12 cellular contexts compared by ENCODE assay signal in genomic region chr7:101934618-101935017, GRCh38.
DNase-seq lines count a peak whose midpoint lies in the region; ATAC-seq, FAIRE-seq and TF ChIP-seq lines count a peak whose summit lies in the region.
"Had no signal": no experiment of that assay in that cellular context is flagged by ENCODE, and none has a peak within 500 bp of the region (broad histone marks: within the 10 kb centered on the region; RNA-seq: fewer than 3 reads in every experiment).

No MANE protein-coding gene starts in this region.

- TF ChIP-seq RAD21 in HepG2 (CRISPR knock-in tag; IDR thresholded peaks at IDR 0.05): no peak

- H3K27me3 ChIP-seq in GM23248 (replicated peaks; ENCODE audit: insufficient read depth) (no peaks in the 10 kb centered on the region), duodenal mucosa (ENCODE audit: control insufficient read depth in 1 of 2, insufficient read depth in 2 of 2, low read length in 2 of 2) (no peaks in the 10 kb centered on the region), HepG2 (ENCODE audit: control insufficient read depth in 1 of 2, insufficient read depth in 2 of 2, low read length in 2 of 2) (no peaks in the 10 kb centered on the region), smooth muscle cell (ENCODE audit: low read depth) (no peaks in the 10 kb centered on the region)
- H3K27me3 ChIP-seq: neural progenitor cell had no signal

- no peak for TF ChIP-seq POLR2A in HepG2 (IDR thresholded peaks at IDR 0.05; ENCODE audit: insufficient read depth in 1 of 2, low read depth in 2 of 2, low read length in 2 of 2)

- no peaks in the 10 kb centered on the region for H3K27me3 Mint-ChIP-seq in naive thymus-derived CD8-positive, alpha-beta T cell

- H3K27ac ChIP-seq in GM23248 (no peak overlapping the region), duodenal mucosa (ENCODE audit: low read depth, low read length) (no peak overlapping the region), HepG2 (ENCODE audit: extremely low read length, insufficient read depth, low read length) (no peak overlapping the region), smooth muscle cell (ENCODE audit: low read depth) (peak overlapping the region; percentile 60)
- H3K27ac ChIP-seq: C4-2B, neural progenitor cell had no signal

- H3K4me1 Mint-ChIP-seq in naive thymus-derived CD8-positive, alpha-beta T cell: peaks cover 7 to 31% (median 24%) of the 10 kb centered on the region in 4 donors

- WGBS in GM23248 (ENCODE audit: low coverage in 1 of 2, low lambda C conversion rate in 2 of 2, missing lambda C conversion rate in 2 of 2), 2 experiments: 38 to 43% methylated on average over 11 of the region's 11 CpGs
- WGBS in HepG2 (ENCODE audit: low lambda C conversion rate): 85% methylated on average over 11 of the region's 11 CpGs
- WGBS in smooth muscle cell (ENCODE audit: low lambda C conversion rate): 45% methylated on average over 11 of the region's 11 CpGs

- peak overlapping the region; percentile 63; the same call in 1 of the 2 replicates for H2AFZ ChIP-seq in GM23248
- H2AFZ ChIP-seq in HepG2 (ENCODE audit: low read length): no peak overlapping the region
- H2AFZ ChIP-seq in smooth muscle cell (ENCODE audit: low read depth): no peak overlapping the region
- H2AFZ ChIP-seq: neural progenitor cell had no signal

- POLR2A ChIA-PET in HepG2 (lab: Yijun Ruan, JAX): no interaction called here
- POLR2A ChIA-PET in naive thymus-derived CD8-positive, alpha-beta T cell (lab: Charles Lee): no interaction called here

- no peaks in the 10 kb centered on the region for H3F3A ChIP-seq in GM23248 (ENCODE audit: insufficient read depth)
- H3F3A ChIP-seq in smooth muscle cell (ENCODE audit: low read depth): peaks cover 5% of the 10 kb centered on the region

- H3K9me3 ChIP-seq in GM23248 (ENCODE audit: low read depth) (no peaks in the 10 kb centered on the region), duodenal mucosa (ENCODE audit: control insufficient read depth in 1 of 2, low read length in 2 of 2) (no peaks in the 10 kb centered on the region), HepG2 (ENCODE audit: low read length) (no peaks in the 10 kb centered on the region), smooth muscle cell (replicated peaks; ENCODE audit: low read depth) (no peaks in the 10 kb centered on the region)

- H4K20me1 ChIP-seq in GM23248 (ENCODE audit: insufficient read depth): no peaks in the 10 kb centered on the region
- no peaks in the 10 kb centered on the region for H4K20me1 ChIP-seq in HepG2 (ENCODE audit: insufficient read depth, low read length)
- peaks cover 40% of the 10 kb centered on the region for H4K20me1 ChIP-seq in smooth muscle cell (ENCODE audit: low read depth)

- H3K9ac ChIP-seq in GM23248 (peak overlapping the region; percentile 31), duodenal mucosa (ENCODE audit: low read depth in 1 of 2, low read length in 2 of 2) (no peak overlapping the region), HepG2 (ENCODE audit: insufficient read depth, low read depth, low read length) (no peak overlapping the region), smooth muscle cell (ENCODE audit: low read depth) (no peak overlapping the region)
- H3K9ac ChIP-seq: neural progenitor cell had no signal

- TF ChIP-seq EP300 in HepG2 (IDR thresholded peaks at IDR 0.05; ENCODE audit: low read depth in 2 of 2, low read length in 2 of 2): no peak
- no peak for TF ChIP-seq EP300 in HepG2 (CRISPR knock-in tag; IDR thresholded peaks at IDR 0.05; ENCODE audit: borderline replicate concordance)

- intact Hi-C loops in HepG2 (cut with micrococcal nuclease; ENCODE audit: unreplicated experiment): no loop called here

- H3K79me2 ChIP-seq in GM23248 (ENCODE audit: insufficient read depth) (peaks cover 68% of the 10 kb centered on the region), HepG2 (ENCODE audit: insufficient read depth, low read length) (peaks cover 11% of the 10 kb centered on the region), smooth muscle cell (ENCODE audit: low read depth) (peaks cover 87% of the 10 kb centered on the region)

- H3K4me2 ChIP-seq in GM23248 (ENCODE audit: unreplicated experiment): peak overlapping the region; percentile 60
- H3K4me2 ChIP-seq in HepG2 (ENCODE audit: low read depth, low read length): no peak overlapping the region
- H3K4me2 ChIP-seq in smooth muscle cell: peak overlapping the region; percentile 23
- H3K4me2 ChIP-seq: neural progenitor cell had no signal

- no peak for DNase-seq in GM23248
- DNase-seq in HepG2 (ENCODE audit: low spot score): no peak
- no peak for DNase-seq in smooth muscle cell (lab: John Stamatoyannopoulos, UW; ENCODE audit: unreplicated experiment)
- no peak for DNase-seq in NCI-H1694 (lab: John Stamatoyannopoulos, UW)
- DNase-seq in naive thymus-derived CD8-positive, alpha-beta T cell: no peak
- DNase-seq in urothelium cell line (ENCODE audit: low spot score): no peak
- DNase-seq in NCI-H2081 treated with DMSO at 0.1 percent for 48 hours (lab: John Stamatoyannopoulos, UW): no peak
- DNase-seq: NCI-H2081, OCI-M1 had no signal

- no peak overlapping the region for H3K4me3 Mint-ChIP-seq in naive thymus-derived CD8-positive, alpha-beta T cell
- H3K4me3 Mint-ChIP-seq: neural progenitor cell had no signal

- no peaks in the 10 kb centered on the region for H3K9me3 Mint-ChIP-seq in naive thymus-derived CD8-positive, alpha-beta T cell

- in situ Hi-C loops in GM23248 (cut with MboI) (no loop called here), HepG2 (cut with HindIII; ENCODE audit: extremely low pct_ligation_motif_present, low pct_unique_long_range_greater_than_20kb) (no loop called here)

- peak overlapping the region in 1 of 10 donors; percentile 62 for H3K27ac Mint-ChIP-seq in naive thymus-derived CD8-positive, alpha-beta T cell

- ATAC-seq in HepG2: no peak
- no peak for ATAC-seq in naive thymus-derived CD8-positive, alpha-beta T cell

- H3K36me3 ChIP-seq in GM23248 (ENCODE audit: low read depth) (no peaks in the 10 kb centered on the region), duodenal mucosa (ENCODE audit: control insufficient read depth in 1 of 2, insufficient read depth in 2 of 2, low read length in 2 of 2) (no peaks in the 10 kb centered on the region), HepG2 (replicated peaks in 1 of 2; ENCODE audit: control insufficient read depth in 1 of 2, insufficient read depth in 2 of 2, low read length in 2 of 2) (peaks cover 1 to 4% of the 10 kb centered on the region in 2 experiments; a peak in 3 of 5 replicates), smooth muscle cell (ENCODE audit: low read depth) (no peaks in the 10 kb centered on the region)
- H3K36me3 ChIP-seq: neural progenitor cell had no signal

- CTCF ChIA-PET in HepG2 (lab: Yijun Ruan, JAX; ENCODE audit: low intra/inter-chr PET ratio, low total read pairs): no interaction called here

- H3K4me3 ChIP-seq in GM23248 (peak overlapping the region; percentile 46; the same call in 1 of the 2 replicates), duodenal mucosa (ENCODE audit: low read depth in 1 of 2, low read length in 2 of 2) (peak overlapping the region; percentile 30 to 58), HepG2 (replicated peaks in 1 of 3; ENCODE audit: insufficient read depth in 1 of 3, low read depth in 2 of 3, low read length in 3 of 3) (no peak overlapping the region), smooth muscle cell (no peak overlapping the region)
- H3K4me3 ChIP-seq: neural progenitor cell had no signal

- no peaks in the 10 kb centered on the region for H3K9me2 ChIP-seq in GM23248 (ENCODE audit: insufficient read depth)

- FAIRE-seq in HepG2 (lab: Jason Lieb, UNC) (no peak), urothelium cell line (lab: Jason Lieb, UNC) (no peak)

- TF ChIP-seq CTCF in HepG2 (CRISPR knock-in tag; IDR thresholded peaks at IDR 0.05) (no peak), smooth muscle cell (IDR thresholded peaks at IDR 0.05; ENCODE audit: borderline replicate concordance, insufficient read depth, poor library complexity, severe bottlenecking) (no peak)

- H3K4me1 ChIP-seq in GM23248 (ENCODE audit: insufficient read depth) (peaks cover 18% of the 10 kb centered on the region), duodenal mucosa (ENCODE audit: control insufficient read depth in 1 of 2, insufficient read depth in 2 of 2, low read length in 2 of 2) (peaks cover 26 to 35% of the 10 kb centered on the region in 2 donors), HepG2 (ENCODE audit: insufficient read depth, low read length) (peaks cover 21% of the 10 kb centered on the region), smooth muscle cell (ENCODE audit: low read depth) (peaks cover 31% of the 10 kb centered on the region)

- BruUV-seq in HepG2 (replicated peaks; lab: Mats Ljungman, UMichigan): no TSS peak

- H3K36me3 Mint-ChIP-seq in naive thymus-derived CD8-positive, alpha-beta T cell: peaks cover 0 to 5% (median 3%) of the 10 kb centered on the region in 3 donors

TF ChIP-seq in HepG2, 621 proteins besides CTCF, POLR2A, EP300 and RAD21:
- TF ChIP-seq STAT5B (CRISPR knock-in tag; IDR thresholded peaks at IDR 0.05) (no peak), ZKSCAN5 (CRISPR knock-in tag; IDR thresholded peaks at IDR 0.05) (0 out of 2 replicates have a peak, but pooled peaks have one; percentile 47), NFATC3 (CRISPR knock-in tag; IDR thresholded peaks at IDR 0.05) (no peak), BRCA1 (CRISPR knock-in tag; IDR thresholded peaks at IDR 0.05) (no peak)

Comparison
In these comparisons a context has a peak if more than half of its experiments do, and no peak if none do; other contexts are left out.
1. H3K4me3 ChIP-seq: peak in GM23248 (single experiment) and duodenal mucosa (2 of 2); none in HepG2 (0 of 3) and smooth muscle cell (single experiment).